In the genomic region with DNA sequence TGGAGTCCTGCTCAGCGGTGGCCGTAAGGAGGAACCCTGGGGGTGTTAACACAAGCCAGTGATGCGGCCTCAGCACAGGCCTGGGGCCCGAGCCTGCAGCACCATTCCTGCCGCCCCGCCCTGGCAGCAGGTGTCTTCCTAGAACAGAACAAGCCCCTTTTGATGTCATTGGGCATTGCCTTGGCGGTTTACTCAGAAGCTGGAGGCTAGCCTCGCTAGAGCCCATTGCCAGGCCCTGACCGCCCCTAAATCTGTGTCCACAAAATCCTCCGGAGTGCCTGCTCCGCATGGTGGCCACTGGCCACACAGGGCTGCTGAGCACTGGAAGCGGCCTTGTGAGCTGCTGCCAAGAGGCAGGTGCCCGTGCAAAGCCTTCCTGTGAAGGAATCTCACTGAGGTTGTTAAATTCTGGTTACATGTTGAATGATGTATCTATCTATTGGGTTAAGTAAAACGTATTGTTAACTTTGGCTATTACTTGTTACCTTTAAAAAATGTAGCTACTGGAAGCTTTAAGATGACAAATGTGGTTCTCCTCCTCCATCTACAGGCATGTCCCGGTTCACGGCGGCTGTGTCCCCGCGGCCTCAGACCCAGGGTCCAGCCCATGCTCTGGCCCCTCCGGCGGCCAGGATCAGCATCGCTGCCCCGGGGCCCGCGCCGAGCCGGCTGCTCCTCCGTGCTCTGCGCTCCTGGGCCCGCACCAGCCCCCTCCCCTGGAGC, we compare ENCODE assay signal across 1 cellular context.
TF ChIP-seq lines count a peak whose summit lies in the region.

No MANE protein-coding gene starts in this region.

TF ChIP-seq in HepG2, 621 proteins besides CTCF, POLR2A, EP300 and RAD21 (continues in another document):
- TF ChIP-seq ZNF138 (CRISPR knock-in tag; IDR thresholded peaks at IDR 0.05; ENCODE audit: low read depth) (no peak), SOX6 (IDR thresholded peaks at IDR 0.05) (no peak), SOX6 (CRISPR knock-in tag; IDR thresholded peaks at IDR 0.05) (0 out of 2 replicates have a peak, but pooled peaks have one; percentile 18), KAT7 (CRISPR knock-in tag; IDR thresholded peaks at IDR 0.05; ENCODE audit: borderline replicate concordance) (peak; percentile 37; the same call in 1 of the 2 replicates), SAP130 (CRISPR knock-in tag; IDR thresholded peaks at IDR 0.05; ENCODE audit: low read depth) (peak; percentile 11; the same call in 1 of the 2 replicates), KLF12 (CRISPR knock-in tag; IDR thresholded peaks at IDR 0.05; ENCODE audit: borderline replicate concordance) (no peak), SOX13 (IDR thresholded peaks at IDR 0.05) (no peak), SOX13 (CRISPR knock-in tag; conservative IDR thresholded peaks at IDR 0.05 in 1 of 2, IDR thresholded peaks at IDR 0.05 in 1 of 2) (no peak), U2AF1 (optimal IDR thresholded peaks at IDR 0.05; ENCODE audit: low read depth, low read length) (no peak), TGIF2 (CRISPR knock-in tag; IDR thresholded peaks at IDR 0.05) (peak; percentile 37; the same call in 1 of the 2 replicates), ZNF543 (CRISPR knock-in tag; IDR thresholded peaks at IDR 0.05) (no peak), ZSCAN22 (CRISPR knock-in tag; IDR thresholded peaks at IDR 0.05) (no peak), ONECUT2 (CRISPR knock-in tag; IDR thresholded peaks at IDR 0.05) (no peak), CAMTA2 (CRISPR knock-in tag; IDR thresholded peaks at IDR 0.05; ENCODE audit: borderline replicate concordance) (0 out of 2 replicates have a peak, but pooled peaks have one; percentile 46), MAF1 (CRISPR knock-in tag; IDR thresholded peaks at IDR 0.05; ENCODE audit: borderline replicate concordance) (no peak), GLI4 (CRISPR knock-in tag; IDR thresholded peaks at IDR 0.05; ENCODE audit: borderline replicate concordance) (no peak), ZNF546 (CRISPR knock-in tag; conservative IDR thresholded peaks at IDR 0.05) (0 out of 2 replicates have a peak, but pooled peaks have one; percentile 24), ZNF496 (CRISPR knock-in tag; IDR thresholded peaks at IDR 0.05; ENCODE audit: insufficient replicate concordance) (no peak), TARDBP (CRISPR knock-in tag; IDR thresholded peaks at IDR 0.05) (no peak), BRD4 (CRISPR knock-in tag; IDR thresholded peaks at IDR 0.05) (no peak), FLYWCH1 (CRISPR knock-in tag; IDR thresholded peaks at IDR 0.05) (no peak), ATF7-NPFF (CRISPR knock-in tag; IDR thresholded peaks at IDR 0.05; ENCODE audit: low read depth) (no peak)
- TF ChIP-seq, protein P1, sequence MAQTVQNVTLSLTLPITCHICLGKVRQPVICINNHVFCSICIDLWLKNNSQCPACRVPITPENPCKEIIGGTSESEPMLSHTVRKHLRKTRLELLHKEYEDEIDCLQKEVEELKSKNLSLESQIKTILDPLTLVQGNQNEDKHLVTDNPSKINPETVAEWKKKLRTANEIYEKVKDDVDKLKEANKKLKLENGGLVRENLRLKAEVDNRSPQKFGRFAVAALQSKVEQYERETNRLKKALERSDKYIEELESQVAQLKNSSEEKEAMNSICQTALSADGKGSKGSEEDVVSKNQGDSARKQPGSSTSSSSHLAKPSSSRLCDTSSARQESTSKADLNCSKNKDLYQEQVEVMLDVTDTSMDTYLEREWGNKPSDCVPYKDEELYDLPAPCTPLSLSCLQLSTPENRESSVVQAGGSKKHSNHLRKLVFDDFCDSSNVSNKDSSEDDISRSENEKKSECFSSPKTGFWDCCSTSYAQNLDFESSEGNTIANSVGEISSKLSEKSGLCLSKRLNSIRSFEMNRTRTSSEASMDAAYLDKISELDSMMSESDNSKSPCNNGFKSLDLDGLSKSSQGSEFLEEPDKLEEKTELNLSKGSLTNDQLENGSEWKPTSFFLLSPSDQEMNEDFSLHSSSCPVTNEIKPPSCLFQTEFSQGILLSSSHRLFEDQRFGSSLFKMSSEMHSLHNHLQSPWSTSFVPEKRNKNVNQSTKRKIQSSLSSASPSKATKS (CRISPR knock-in tag; IDR thresholded peaks at IDR 0.05): no peak
- TF ChIP-seq, protein P2, sequence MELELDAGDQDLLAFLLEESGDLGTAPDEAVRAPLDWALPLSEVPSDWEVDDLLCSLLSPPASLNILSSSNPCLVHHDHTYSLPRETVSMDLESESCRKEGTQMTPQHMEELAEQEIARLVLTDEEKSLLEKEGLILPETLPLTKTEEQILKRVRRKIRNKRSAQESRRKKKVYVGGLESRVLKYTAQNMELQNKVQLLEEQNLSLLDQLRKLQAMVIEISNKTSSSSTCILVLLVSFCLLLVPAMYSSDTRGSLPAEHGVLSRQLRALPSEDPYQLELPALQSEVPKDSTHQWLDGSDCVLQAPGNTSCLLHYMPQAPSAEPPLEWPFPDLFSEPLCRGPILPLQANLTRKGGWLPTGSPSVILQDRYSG (CRISPR knock-in tag; IDR thresholded peaks at IDR 0.05): no peak
- TF ChIP-seq, protein P3, sequence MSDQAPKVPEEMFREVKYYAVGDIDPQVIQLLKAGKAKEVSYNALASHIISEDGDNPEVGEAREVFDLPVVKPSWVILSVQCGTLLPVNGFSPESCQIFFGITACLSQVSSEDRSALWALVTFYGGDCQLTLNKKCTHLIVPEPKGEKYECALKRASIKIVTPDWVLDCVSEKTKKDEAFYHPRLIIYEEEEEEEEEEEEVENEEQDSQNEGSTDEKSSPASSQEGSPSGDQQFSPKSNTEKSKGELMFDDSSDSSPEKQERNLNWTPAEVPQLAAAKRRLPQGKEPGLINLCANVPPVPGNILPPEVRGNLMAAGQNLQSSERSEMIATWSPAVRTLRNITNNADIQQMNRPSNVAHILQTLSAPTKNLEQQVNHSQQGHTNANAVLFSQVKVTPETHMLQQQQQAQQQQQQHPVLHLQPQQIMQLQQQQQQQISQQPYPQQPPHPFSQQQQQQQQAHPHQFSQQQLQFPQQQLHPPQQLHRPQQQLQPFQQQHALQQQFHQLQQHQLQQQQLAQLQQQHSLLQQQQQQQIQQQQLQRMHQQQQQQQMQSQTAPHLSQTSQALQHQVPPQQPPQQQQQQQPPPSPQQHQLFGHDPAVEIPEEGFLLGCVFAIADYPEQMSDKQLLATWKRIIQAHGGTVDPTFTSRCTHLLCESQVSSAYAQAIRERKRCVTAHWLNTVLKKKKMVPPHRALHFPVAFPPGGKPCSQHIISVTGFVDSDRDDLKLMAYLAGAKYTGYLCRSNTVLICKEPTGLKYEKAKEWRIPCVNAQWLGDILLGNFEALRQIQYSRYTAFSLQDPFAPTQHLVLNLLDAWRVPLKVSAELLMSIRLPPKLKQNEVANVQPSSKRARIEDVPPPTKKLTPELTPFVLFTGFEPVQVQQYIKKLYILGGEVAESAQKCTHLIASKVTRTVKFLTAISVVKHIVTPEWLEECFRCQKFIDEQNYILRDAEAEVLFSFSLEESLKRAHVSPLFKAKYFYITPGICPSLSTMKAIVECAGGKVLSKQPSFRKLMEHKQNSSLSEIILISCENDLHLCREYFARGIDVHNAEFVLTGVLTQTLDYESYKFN (CRISPR knock-in tag; conservative IDR thresholded peaks at IDR 0.05): no peak
- TF ChIP-seq, protein P4, sequence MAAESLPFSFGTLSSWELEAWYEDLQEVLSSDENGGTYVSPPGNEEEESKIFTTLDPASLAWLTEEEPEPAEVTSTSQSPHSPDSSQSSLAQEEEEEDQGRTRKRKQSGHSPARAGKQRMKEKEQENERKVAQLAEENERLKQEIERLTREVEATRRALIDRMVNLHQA (CRISPR knock-in tag; IDR thresholded peaks at IDR 0.05): no peak
- TF ChIP-seq, protein P5, sequence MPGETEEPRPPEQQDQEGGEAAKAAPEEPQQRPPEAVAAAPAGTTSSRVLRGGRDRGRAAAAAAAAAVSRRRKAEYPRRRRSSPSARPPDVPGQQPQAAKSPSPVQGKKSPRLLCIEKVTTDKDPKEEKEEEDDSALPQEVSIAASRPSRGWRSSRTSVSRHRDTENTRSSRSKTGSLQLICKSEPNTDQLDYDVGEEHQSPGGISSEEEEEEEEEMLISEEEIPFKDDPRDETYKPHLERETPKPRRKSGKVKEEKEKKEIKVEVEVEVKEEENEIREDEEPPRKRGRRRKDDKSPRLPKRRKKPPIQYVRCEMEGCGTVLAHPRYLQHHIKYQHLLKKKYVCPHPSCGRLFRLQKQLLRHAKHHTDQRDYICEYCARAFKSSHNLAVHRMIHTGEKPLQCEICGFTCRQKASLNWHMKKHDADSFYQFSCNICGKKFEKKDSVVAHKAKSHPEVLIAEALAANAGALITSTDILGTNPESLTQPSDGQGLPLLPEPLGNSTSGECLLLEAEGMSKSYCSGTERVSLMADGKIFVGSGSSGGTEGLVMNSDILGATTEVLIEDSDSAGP (CRISPR knock-in tag; IDR thresholded peaks at IDR 0.05; ENCODE audit: borderline replicate concordance): no peak
- TF ChIP-seq, protein P6, sequence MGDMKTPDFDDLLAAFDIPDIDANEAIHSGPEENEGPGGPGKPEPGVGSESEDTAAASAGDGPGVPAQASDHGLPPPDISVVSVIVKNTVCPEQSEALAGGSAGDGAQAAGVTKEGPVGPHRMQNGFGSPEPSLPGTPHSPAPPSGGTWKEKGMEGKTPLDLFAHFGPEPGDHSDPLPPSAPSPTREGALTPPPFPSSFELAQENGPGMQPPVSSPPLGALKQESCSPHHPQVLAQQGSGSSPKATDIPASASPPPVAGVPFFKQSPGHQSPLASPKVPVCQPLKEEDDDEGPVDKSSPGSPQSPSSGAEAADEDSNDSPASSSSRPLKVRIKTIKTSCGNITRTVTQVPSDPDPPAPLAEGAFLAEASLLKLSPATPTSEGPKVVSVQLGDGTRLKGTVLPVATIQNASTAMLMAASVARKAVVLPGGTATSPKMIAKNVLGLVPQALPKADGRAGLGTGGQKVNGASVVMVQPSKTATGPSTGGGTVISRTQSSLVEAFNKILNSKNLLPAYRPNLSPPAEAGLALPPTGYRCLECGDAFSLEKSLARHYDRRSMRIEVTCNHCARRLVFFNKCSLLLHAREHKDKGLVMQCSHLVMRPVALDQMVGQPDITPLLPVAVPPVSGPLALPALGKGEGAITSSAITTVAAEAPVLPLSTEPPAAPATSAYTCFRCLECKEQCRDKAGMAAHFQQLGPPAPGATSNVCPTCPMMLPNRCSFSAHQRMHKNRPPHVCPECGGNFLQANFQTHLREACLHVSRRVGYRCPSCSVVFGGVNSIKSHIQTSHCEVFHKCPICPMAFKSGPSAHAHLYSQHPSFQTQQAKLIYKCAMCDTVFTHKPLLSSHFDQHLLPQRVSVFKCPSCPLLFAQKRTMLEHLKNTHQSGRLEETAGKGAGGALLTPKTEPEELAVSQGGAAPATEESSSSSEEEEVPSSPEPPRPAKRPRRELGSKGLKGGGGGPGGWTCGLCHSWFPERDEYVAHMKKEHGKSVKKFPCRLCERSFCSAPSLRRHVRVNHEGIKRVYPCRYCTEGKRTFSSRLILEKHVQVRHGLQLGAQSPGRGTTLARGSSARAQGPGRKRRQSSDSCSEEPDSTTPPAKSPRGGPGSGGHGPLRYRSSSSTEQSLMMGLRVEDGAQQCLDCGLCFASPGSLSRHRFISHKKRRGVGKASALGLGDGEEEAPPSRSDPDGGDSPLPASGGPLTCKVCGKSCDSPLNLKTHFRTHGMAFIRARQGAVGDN (CRISPR knock-in tag; IDR thresholded peaks at IDR 0.05): peak; percentile 78; the same call in 1 of the 2 replicates
- TF ChIP-seq, protein P7, sequence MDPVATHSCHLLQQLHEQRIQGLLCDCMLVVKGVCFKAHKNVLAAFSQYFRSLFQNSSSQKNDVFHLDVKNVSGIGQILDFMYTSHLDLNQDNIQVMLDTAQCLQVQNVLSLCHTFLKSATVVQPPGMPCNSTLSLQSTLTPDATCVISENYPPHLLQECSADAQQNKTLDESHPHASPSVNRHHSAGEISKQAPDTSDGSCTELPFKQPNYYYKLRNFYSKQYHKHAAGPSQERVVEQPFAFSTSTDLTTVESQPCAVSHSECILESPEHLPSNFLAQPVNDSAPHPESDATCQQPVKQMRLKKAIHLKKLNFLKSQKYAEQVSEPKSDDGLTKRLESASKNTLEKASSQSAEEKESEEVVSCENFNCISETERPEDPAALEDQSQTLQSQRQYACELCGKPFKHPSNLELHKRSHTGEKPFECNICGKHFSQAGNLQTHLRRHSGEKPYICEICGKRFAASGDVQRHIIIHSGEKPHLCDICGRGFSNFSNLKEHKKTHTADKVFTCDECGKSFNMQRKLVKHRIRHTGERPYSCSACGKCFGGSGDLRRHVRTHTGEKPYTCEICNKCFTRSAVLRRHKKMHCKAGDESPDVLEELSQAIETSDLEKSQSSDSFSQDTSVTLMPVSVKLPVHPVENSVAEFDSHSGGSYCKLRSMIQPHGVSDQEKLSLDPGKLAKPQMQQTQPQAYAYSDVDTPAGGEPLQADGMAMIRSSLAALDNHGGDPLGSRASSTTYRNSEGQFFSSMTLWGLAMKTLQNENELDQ (CRISPR knock-in tag; IDR thresholded peaks at IDR 0.05; ENCODE audit: borderline replicate concordance): no peak
- TF ChIP-seq, protein P8, sequence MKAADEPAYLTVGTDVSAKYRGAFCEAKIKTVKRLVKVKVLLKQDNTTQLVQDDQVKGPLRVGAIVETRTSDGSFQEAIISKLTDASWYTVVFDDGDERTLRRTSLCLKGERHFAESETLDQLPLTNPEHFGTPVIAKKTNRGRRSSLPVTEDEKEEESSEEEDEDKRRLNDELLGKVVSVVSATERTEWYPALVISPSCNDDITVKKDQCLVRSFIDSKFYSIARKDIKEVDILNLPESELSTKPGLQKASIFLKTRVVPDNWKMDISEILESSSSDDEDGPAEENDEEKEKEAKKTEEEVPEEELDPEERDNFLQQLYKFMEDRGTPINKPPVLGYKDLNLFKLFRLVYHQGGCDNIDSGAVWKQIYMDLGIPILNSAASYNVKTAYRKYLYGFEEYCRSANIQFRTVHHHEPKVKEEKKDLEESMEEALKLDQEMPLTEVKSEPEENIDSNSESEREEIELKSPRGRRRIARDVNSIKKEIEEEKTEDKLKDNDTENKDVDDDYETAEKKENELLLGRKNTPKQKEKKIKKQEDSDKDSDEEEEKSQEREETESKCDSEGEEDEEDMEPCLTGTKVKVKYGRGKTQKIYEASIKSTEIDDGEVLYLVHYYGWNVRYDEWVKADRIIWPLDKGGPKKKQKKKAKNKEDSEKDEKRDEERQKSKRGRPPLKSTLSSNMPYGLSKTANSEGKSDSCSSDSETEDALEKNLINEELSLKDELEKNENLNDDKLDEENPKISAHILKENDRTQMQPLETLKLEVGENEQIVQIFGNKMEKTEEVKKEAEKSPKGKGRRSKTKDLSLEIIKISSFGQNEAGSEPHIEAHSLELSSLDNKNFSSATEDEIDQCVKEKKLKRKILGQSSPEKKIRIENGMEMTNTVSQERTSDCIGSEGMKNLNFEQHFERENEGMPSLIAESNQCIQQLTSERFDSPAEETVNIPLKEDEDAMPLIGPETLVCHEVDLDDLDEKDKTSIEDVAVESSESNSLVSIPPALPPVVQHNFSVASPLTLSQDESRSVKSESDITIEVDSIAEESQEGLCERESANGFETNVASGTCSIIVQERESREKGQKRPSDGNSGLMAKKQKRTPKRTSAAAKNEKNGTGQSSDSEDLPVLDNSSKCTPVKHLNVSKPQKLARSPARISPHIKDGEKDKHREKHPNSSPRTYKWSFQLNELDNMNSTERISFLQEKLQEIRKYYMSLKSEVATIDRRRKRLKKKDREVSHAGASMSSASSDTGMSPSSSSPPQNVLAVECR (CRISPR knock-in tag; IDR thresholded peaks at IDR 0.05; ENCODE audit: borderline replicate concordance): 0 out of 2 replicates have a peak, but pooled peaks have one; percentile 47
